Comparison of ENCODE assay signal across 1 cellular context in genomic region chr10:34862892-34863291, GRCh38.
TF ChIP-seq lines count a peak whose summit lies in the region.

No MANE protein-coding gene starts in this region.

TF ChIP-seq in GM23338, 12 proteins besides CTCF, POLR2A, EP300 and RAD21 (continued from another document):
- no peak for TF ChIP-seq ZNF462 (CRISPR knock-in tag; IDR thresholded peaks at IDR 0.05)
- no peak for TF ChIP-seq ETS1 (IDR thresholded peaks at IDR 0.05)
- no peak for TF ChIP-seq POLR2AphosphoS5 (IDR thresholded peaks at IDR 0.05; ENCODE audit: low read depth)
- TF ChIP-seq EZH2 (IDR thresholded peaks at IDR 0.05; ENCODE audit: low read depth, unreplicated experiment): no peak
